Comparison of ENCODE assay signal across 8 cellular contexts in genomic region chr10:112446055-112446854, GRCh38. TPM values are rescaled to one million over a fixed set of nuclear protein-coding genes. Genes with fewer than 3 reads are reported as not detected.
DNase-seq lines count a peak whose midpoint lies in the region; ATAC-seq and TF ChIP-seq lines count a peak whose summit lies in the region.

No MANE protein-coding gene starts in this region.

- CTCF ChIA-PET in CD4-positive, alpha-beta T cell (lab: Charles Lee): interaction anchor here (1.4 to 1.5 kb wide), 2 partner anchors 11 to 25 kb away, joined by 4 to 6 read pairs; no protein-coding TSS in a partner anchor

- POLR2A ChIA-PET in CD4-positive, alpha-beta T cell (lab: Charles Lee): interaction anchor here (0.7 to 3.2 kb wide), 11 partner anchors 10 to 263 kb away, joined by 3 to 32 read pairs (median 5); partner anchors contain the start of genes ACSL5 and GPAM

- H3K4me1 Mint-ChIP-seq in CD4-positive, alpha-beta T cell (ENCODE audit: low read depth): peaks cover 76% of the 10 kb centered on the region
- H3K4me1 Mint-ChIP-seq in HFFc6 (ENCODE audit: low read depth): peaks cover 32% of the 10 kb centered on the region

- H3K27ac ChIP-seq in CD4-positive, alpha-beta T cell (ENCODE audit: low read depth, low read length): peak overlapping the region; percentile 79
- H3K27ac ChIP-seq in ectodermal cell (ENCODE audit: insufficient read depth, low read depth, low read length, poor library complexity, severe bottlenecking) (no peak overlapping the region), muscle layer of colon (ENCODE audit: low read depth, low read length) (peak overlapping the region; percentile 97)

- H3K4me1 ChIP-seq in ectodermal cell (ENCODE audit: control insufficient read depth, insufficient read depth, low read length) (peaks cover 8% of the 10 kb centered on the region), muscle layer of colon (ENCODE audit: insufficient read depth, low read length) (peaks cover 15% of the 10 kb centered on the region)

- no peaks in the 10 kb centered on the region for H3K9me3 ChIP-seq in CD4-positive, alpha-beta T cell (ENCODE audit: control insufficient read depth, low read length)
- H3K9me3 ChIP-seq in ectodermal cell (ENCODE audit: control insufficient read depth, low read length) (no peaks in the 10 kb centered on the region), muscle layer of colon (ENCODE audit: low read length) (no peaks in the 10 kb centered on the region)

- peak; percentile 66 for ATAC-seq in CD4-positive, alpha-beta T cell (ENCODE audit: poor library complexity)
- ATAC-seq in GM21526 (IDR thresholded peaks at IDR 0.05; ENCODE audit: low FRiP score, unreplicated experiment) (no peak), GM21737 (IDR thresholded peaks at IDR 0.05; ENCODE audit: unreplicated experiment) (no peak)

- H3K4me3 ChIP-seq in ectodermal cell (ENCODE audit: insufficient read depth, low read depth, low read length) (peak overlapping the region; percentile 96), muscle layer of colon (ENCODE audit: low read depth in 1 of 2, low read length in 2 of 2) (peak overlapping the region; percentile 96 to 99)

- H3K9me3 Mint-ChIP-seq in CD4-positive, alpha-beta T cell: no peaks in the 10 kb centered on the region
- H3K9me3 Mint-ChIP-seq in HFFc6: no peaks in the 10 kb centered on the region

- DNase-seq in CD4-positive, alpha-beta T cell: peak in 4 of 10 experiments; percentile 0 to 2 (median 1)
- DNase-seq in HFFc6: no peak
- DNase-seq in SK-N-DZ (ENCODE audit: low spot score): peak; percentile 4
- DNase-seq in NCI-H2171 (lab: John Stamatoyannopoulos, UW): no peak

- H3K36me3 ChIP-seq in ectodermal cell (ENCODE audit: control insufficient read depth, insufficient read depth, low read length) (peaks cover 6% of the 10 kb centered on the region), muscle layer of colon (ENCODE audit: insufficient read depth, low read length) (peaks cover 37% of the 10 kb centered on the region)

- peaks cover 71% of the 10 kb centered on the region for H3K36me3 Mint-ChIP-seq in CD4-positive, alpha-beta T cell (ENCODE audit: low read depth)
- peaks cover 16% of the 10 kb centered on the region; the same call in 1 of the 2 replicates for H3K36me3 Mint-ChIP-seq in HFFc6 (ENCODE audit: low read depth)

- no peaks in the 10 kb centered on the region for H3K27me3 ChIP-seq in CD4-positive, alpha-beta T cell (ENCODE audit: control insufficient read depth, insufficient read depth, low read length)
- H3K27me3 ChIP-seq in ectodermal cell (ENCODE audit: control insufficient read depth, insufficient read depth, low read length, poor library complexity, severe bottlenecking) (no peaks in the 10 kb centered on the region), muscle layer of colon (ENCODE audit: control insufficient read depth in 1 of 2, insufficient read depth in 2 of 2, low read length in 2 of 2) (no peaks in the 10 kb centered on the region)

- TF ChIP-seq CTCF in CD4-positive, alpha-beta T cell (IDR thresholded peaks at IDR 0.05): no peak
- no peak for TF ChIP-seq CTCF in HFFc6 (IDR thresholded peaks at IDR 0.05)

- peak overlapping the region; percentile 91 for H3K4me3 Mint-ChIP-seq in CD4-positive, alpha-beta T cell
- peak overlapping the region; percentile 93 for H3K4me3 Mint-ChIP-seq in HFFc6

- intact Hi-C loops in CD4-positive, alpha-beta T cell (cut with DNase I, micrococcal nuclease): loop anchor here (2.0 to 10.0 kb wide), 4 partner anchors 69 to 1531 kb away; partner anchors contain the start of genes BBIP1 (in 1 of the 2), GPAM (in 1 of the 2) and SHOC2 (in 1 of the 2)

- 8 to 9% methylated on average over 20 of the region's 20 CpGs for WGBS in ectodermal cell, 2 experiments

- peak overlapping the region; percentile 89 for H3K27ac Mint-ChIP-seq in CD4-positive, alpha-beta T cell
- peak overlapping the region; percentile 74 for H3K27ac Mint-ChIP-seq in HFFc6

- H3K9ac ChIP-seq in muscle layer of colon (ENCODE audit: low read length): peak overlapping the region; percentile 97

- no peaks in the 10 kb centered on the region for H3K27me3 Mint-ChIP-seq in CD4-positive, alpha-beta T cell
- H3K27me3 Mint-ChIP-seq in HFFc6 (ENCODE audit: insufficient read depth): no peaks in the 10 kb centered on the region

RNA-seq across cellular contexts. Expression of gene ZDHHC6, which starts 0.5 kb away (rescaled TPM):
- total RNA-seq in CD4-positive, alpha-beta T cell: 10 to 100 TPM; 34.3 to 39.9 TPM
- total RNA-seq in HFFc6 (2021; fragmentation: NEBNext Ultra II Directional; extraction: Animal tissue kit (Norgen Biotek cat#: 25700)): 10 to 100 TPM; 23.1 to 30.5 (median 25.7) TPM
- 40.9 and 43.8 TPM in 2 replicates for polyA plus RNA-seq in SK-N-DZ (2014; cell fraction: cytosol; rRNA removed)
- polyA plus RNA-seq in SK-N-DZ (2014; cell fraction: nucleus; rRNA removed): 220 and 254 TPM in 2 replicates
- 45.2 TPM for polyA plus RNA-seq in ectodermal cell (2013, experiment 1 of 4)
- 39.3 TPM for polyA plus RNA-seq in ectodermal cell (2013, experiment 2 of 4)
- 35.1 TPM for polyA plus RNA-seq in ectodermal cell (2013, experiment 3 of 4)
- 36.4 TPM for polyA plus RNA-seq in ectodermal cell (2013, experiment 4 of 4)

RNA-seq across cellular contexts. Expression of gene VTI1A, which starts 0.8 kb away (rescaled TPM):
- 10 to 100 TPM; 54.5 to 56.5 TPM for total RNA-seq in CD4-positive, alpha-beta T cell
- total RNA-seq in HFFc6 (2021; fragmentation: NEBNext Ultra II Directional; extraction: Animal tissue kit (Norgen Biotek cat#: 25700)): 10 to 100 TPM; 23.6 to 27.9 (median 24.9) TPM
- polyA plus RNA-seq in SK-N-DZ (2014; cell fraction: cytosol; rRNA removed): 25.0 and 25.1 TPM in 2 replicates
- 33.0 and 38.5 TPM in 2 replicates for polyA plus RNA-seq in SK-N-DZ (2014; cell fraction: nucleus; rRNA removed)
- 19.6 TPM for polyA plus RNA-seq in ectodermal cell (2013, experiment 1 of 4)
- polyA plus RNA-seq in ectodermal cell (2013, experiment 2 of 4): 19.0 TPM
- 12.3 TPM for polyA plus RNA-seq in ectodermal cell (2013, experiment 3 of 4)
- polyA plus RNA-seq in ectodermal cell (2013, experiment 4 of 4): 14.2 TPM
